8 cellular contexts compared by ENCODE assay signal in genomic region chr14:75277796-75278421, GRCh38. TPM values are rescaled to one million over a fixed set of nuclear protein-coding genes. Genes with fewer than 3 reads are reported as not detected.
A peak's percentile ranks its signal among the peaks of the same experiment; 100 is the strongest.
DNase-seq lines count a peak whose midpoint lies in the region; ATAC-seq lines count a peak whose summit lies in the region.

No MANE protein-coding gene starts in this region.

- peaks cover 68 to 81% of the 10 kb centered on the region in 2 donors for H3K4me1 Mint-ChIP-seq in immature natural killer cell

- H3K36me3 Mint-ChIP-seq in immature natural killer cell: peaks cover 13 to 24% (median 13%) of the 10 kb centered on the region in 3 donors

- peak overlapping the region; percentile 93 to 96 (median 96) for H3K4me3 Mint-ChIP-seq in immature natural killer cell

- DNase-seq in GM04504 (ENCODE audit: low read depth) (peak; percentile 10), HT-29 (ENCODE audit: low spot score) (peak; percentile 33), immature natural killer cell (peak in 1 of 3 donors; percentile 79), NCI-H146 (lab: John Stamatoyannopoulos, UW) (no peak)
- DNase-seq in stimulated activated naive CD8-positive, alpha-beta T cell treated with anti-CD3 and anti-CD28 coated beads, Interleukin-15, Interleukin-2, amounts not matched to agents 100 U/mL and 50 U/mL, for 24 hours: no peak

- peak; percentile 16 for ATAC-seq in stimulated activated naive CD8-positive, alpha-beta T cell treated with anti-CD3 and anti-CD28 coated beads, Interleukin-15, Interleukin-2, amounts not matched to agents 100 U/mL and 50 U/mL, for 24 hours
- ATAC-seq in GM19463 (IDR thresholded peaks at IDR 0.05; ENCODE audit: unreplicated experiment) (no peak), GM18873 (IDR thresholded peaks at IDR 0.05; ENCODE audit: low FRiP score, unreplicated experiment) (no peak)

- peaks cover 0 to 5% (median 0%) of the 10 kb centered on the region in 6 donors for H3K9me3 Mint-ChIP-seq in immature natural killer cell

- 0% methylated on average over 28 of the region's 28 CpGs for WGBS in adipose tissue, 3 donors

- H3K27ac Mint-ChIP-seq in immature natural killer cell: peak overlapping the region; percentile 78 to 100 (median 99)

- H3K27ac ChIP-seq in adipose tissue (ENCODE audit: low read depth, low read length): peak overlapping the region; percentile 97

- H3K27me3 Mint-ChIP-seq in immature natural killer cell (ENCODE audit: low read depth in 3 of 3): peaks cover 68 to 74% (median 70%) of the 10 kb centered on the region in 3 donors

RNA-seq across cellular contexts. Expression of gene FOS, which starts 0.7 kb away (rescaled TPM):
- 616 and 667 TPM in 2 replicates for total RNA-seq in HT-29 (2014; rRNA removed; shearing (Covaris generic))
- polyA plus RNA-seq in adipose tissue (1,000 to 10,000 TPM in 2 of 3 donors, 100 to 1,000 TPM in 1; 170 to 1,921 (median 1,284) TPM), immature natural killer cell (100 to 1,000 TPM; 525 to 765 (median 608) TPM)

Comparison
In these comparisons a context has a peak if more than half of its experiments do, and no peak if none do; other contexts are left out.
1. DNase-seq: peak in GM04504 (single experiment) and HT-29 (single experiment); none in stimulated activated naive CD8-positive, alpha-beta T cell treated with anti-CD3 and anti-CD28 coated beads, Interleukin-15, Interleukin-2, amounts not matched to agents 100 U/mL and 50 U/mL, for 24 hours (single experiment) and NCI-H146 (single experiment).